In genomic region chr6:13238017-13238416, GRCh38 we compare ENCODE assay signal across 21 cellular contexts.
"Had no signal": no experiment of that assay in that cellular context is flagged by ENCODE, and none has a peak within 500 bp of the region (broad histone marks: within the 10 kb centered on the region; RNA-seq: fewer than 3 reads in every experiment).

No MANE protein-coding gene starts in this region.

- H3K4me2 ChIP-seq: KMS-11 had no signal

- H3K9ac ChIP-seq: KMS-11 had no signal

- H3K36me3 ChIP-seq: SJCRH30 had no signal

- H3K27ac ChIP-seq: HL-60, KMS-11, SJCRH30 had no signal

- ATAC-seq: K562, SK-N-SH treated with all-trans-retinoic acid at 6 μM for 48 hours had no signal

- H3K4me3 ChIP-seq: K562, SJCRH30 had no signal

- DNase-seq: Kasumi-1, MM.1S, NCI-H1092 treated with DMSO at 0.1 percent for 48 hours, NCI-H1436, NCI-H187, NCI-H2029, NCI-H2081 treated with DMSO at 0.1 percent for 48 hours, NCI-H2171, NCI-H226, NCI-H446, NCI-H510A, NCI-H524 treated with DMSO at 0.1 percent for 48 hours, NCI-H69, NCI-H774, RPMI8226, SHP77 treated with DMSO at 0.1 percent for 48 hours, SJCRH30 had no signal

- H3K27me3 ChIP-seq: SJCRH30 had no signal

- H3K9me3 ChIP-seq: SJCRH30 had no signal

- H3K4me1 ChIP-seq: SJCRH30 had no signal
